ENCODE assay signal across 25 cellular contexts in the genomic region with DNA sequence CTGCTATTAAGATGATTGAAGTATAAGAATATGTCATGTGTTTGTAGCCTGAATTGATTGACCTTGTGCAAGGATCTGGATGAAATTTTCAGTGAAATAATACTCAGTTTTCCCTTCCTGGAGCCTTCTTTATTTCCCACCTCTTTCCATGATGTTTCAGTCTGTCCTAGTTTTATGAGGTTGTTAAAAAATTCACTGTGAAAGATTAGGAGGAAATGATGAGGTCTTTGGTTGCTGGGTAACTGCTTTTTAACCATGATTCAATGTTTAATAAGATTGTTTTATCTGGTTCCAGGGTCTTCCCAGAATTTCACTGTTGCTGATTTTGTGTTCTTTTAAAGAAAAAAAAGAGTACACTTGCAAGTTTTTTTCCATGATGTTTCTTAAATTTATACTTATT.
DNase-seq lines count a peak whose midpoint lies in the region; ATAC-seq and TF ChIP-seq lines count a peak whose summit lies in the region.
"Had no signal": no experiment of that assay in that cellular context is flagged by ENCODE, and none has a peak within 500 bp of the region (broad histone marks: within the 10 kb centered on the region; RNA-seq: fewer than 3 reads in every experiment).

No MANE protein-coding gene starts in this region.

- intact Hi-C loops in Panc1 (cut with micrococcal nuclease; ENCODE audit: unreplicated experiment) = no loop called here

- BruUV-seq in Panc1 (replicated peaks; lab: Mats Ljungman, UMichigan) = no TSS peak

- in situ Hi-C loops in Panc1 (cut with HindIII; ENCODE audit: low pct_unique_long_range_greater_than_20kb, low sequenced_read_pairs) = no loop called here

- H3K4me3 ChIP-seq in Panc1 (ENCODE audit: low read depth in 2 of 2, low read length in 2 of 2) (no peak overlapping the region), fibroblast of villous mesenchyme (ENCODE audit: low read depth, low read length) (no peak overlapping the region), suprapubic skin (no peak overlapping the region)
- H3K4me3 ChIP-seq: PC-9, SJSA1 had no signal

- TF ChIP-seq POLR2A in suprapubic skin (IDR thresholded peaks at IDR 0.05) = no peak

- H3K27ac ChIP-seq in Panc1 (ENCODE audit: low read length) (peak overlapping the region; percentile 1; the same call in 1 of the 2 replicates), suprapubic skin (peak overlapping the region; percentile 74)
- H3K27ac ChIP-seq: C4-2B, HL-60, PC-9, SJSA1 had no signal

- H3K9me3 ChIP-seq in Panc1 (ENCODE audit: control insufficient read depth, insufficient read depth, low read depth, low read length) (peaks cover 23% of the 10 kb centered on the region; the same call in 1 of the 2 replicates), suprapubic skin (peaks cover 4% of the 10 kb centered on the region)
- H3K9me3 ChIP-seq: SJSA1 had no signal

- H3K4me1 ChIP-seq in Panc1 (ENCODE audit: control insufficient read depth, insufficient read depth, low read length) = no peaks in the 10 kb centered on the region
- H3K4me1 ChIP-seq in suprapubic skin = no peaks in the 10 kb centered on the region
- H3K4me1 ChIP-seq: Caco-2, SJSA1 had no signal

- TF ChIP-seq CTCF in Panc1 (IDR thresholded peaks at IDR 0.05) = no peak
- no peak for TF ChIP-seq CTCF in fibroblast of villous mesenchyme (IDR thresholded peaks at IDR 0.05; ENCODE audit: insufficient read depth, low read depth, low read length)
- TF ChIP-seq CTCF in suprapubic skin (IDR thresholded peaks at IDR 0.05) = no peak

- no peak for TF ChIP-seq EP300 in suprapubic skin (IDR thresholded peaks at IDR 0.05)

- POLR2A ChIA-PET in Panc1 (lab: Charles Lee) = no interaction called here

- ATAC-seq in Panc1 = no peak
- ATAC-seq: CD8-positive, alpha-beta T cell; HCT116 had no signal

- H3K27me3 ChIP-seq in Panc1 (ENCODE audit: control insufficient read depth, insufficient read depth, low read length) (no peaks in the 10 kb centered on the region), suprapubic skin (no peaks in the 10 kb centered on the region)
- H3K27me3 ChIP-seq: SJSA1 had no signal

- no peaks in the 10 kb centered on the region for H3K36me3 ChIP-seq in Panc1 (ENCODE audit: control insufficient read depth, insufficient read depth, low read length)
- H3K36me3 ChIP-seq in suprapubic skin = no peaks in the 10 kb centered on the region
- H3K36me3 ChIP-seq: SJSA1 had no signal

- CTCF ChIA-PET in Panc1 (lab: Charles Lee) = no interaction called here

- DNase-seq in EH (ENCODE audit: low read depth) = peak; percentile 27
- no peak for DNase-seq in Panc1 (ENCODE audit: low read depth, low spot score)
- DNase-seq in fibroblast of villous mesenchyme (ENCODE audit: low read depth) = peak; percentile 57
- DNase-seq in suprapubic skin (ENCODE audit: low spot score in 2 of 2) = no peak
- DNase-seq in T1000 (lab: John Stamatoyannopoulos, UW) = no peak
- DNase-seq in NCI-H1417 treated with DMSO at 0.1 percent for 48 hours (lab: John Stamatoyannopoulos, UW) = no peak
- no peak for DNase-seq in HuH-7.5 (ENCODE audit: low spot score)
- DNase-seq: Caco-2; CD8-positive, alpha-beta T cell; EL; GDM1; NCI-H1092; NCI-H1436; NCI-H187; NCI-H2081 treated with DMSO at 0.1 percent for 48 hours; NCI-H2171; NCI-H345; NCI-H510A treated with DMSO at 0.1 percent for 48 hours; PC-9; Right ventricle myocardium superior; RPMI8226 had no signal

Comparison
In these comparisons a context has a peak if more than half of its experiments do, and no peak if none do; other contexts are left out.
1. DNase-seq: peak in EH (single experiment) and fibroblast of villous mesenchyme (single experiment); none in Panc1 (single experiment), suprapubic skin (0 of 2), T1000 (single experiment), NCI-H1417 treated with DMSO at 0.1 percent for 48 hours (single experiment) and HuH-7.5 (single experiment).